ENCODE assay signal across 1 cellular context in genomic region chr19:23914402-23915286, GRCh38.
A peak's percentile ranks its signal among the peaks of the same experiment; 100 is the strongest.
TF ChIP-seq lines count a peak whose summit lies in the region.

ZNF726 (plus strand) TSS chr19:23914886; CDS start chr19:23914995, 109 bp downstream.

TF ChIP-seq in K562, 482 proteins besides CTCF, POLR2A, EP300 and RAD21 (continued from another document):
- no peak for TF ChIP-seq RFX7 (CRISPR knock-in tag; IDR thresholded peaks at IDR 0.05)
- TF ChIP-seq PHF20 (IDR thresholded peaks at IDR 0.05; ENCODE audit: partially characterized antibody) = peak; percentile 46
- TF ChIP-seq YBX1 (IDR thresholded peaks at IDR 0.05) = no peak
- TF ChIP-seq HNRNPUL1 (IDR thresholded peaks at IDR 0.05; ENCODE audit: low read length) = no peak
- no peak for TF ChIP-seq NFATC3 (IDR thresholded peaks at IDR 0.05)
- no peak for TF ChIP-seq ZBTB9 (CRISPR knock-in tag; IDR thresholded peaks at IDR 0.05)
- no peak for TF ChIP-seq ZNF583 (CRISPR knock-in tag; IDR thresholded peaks at IDR 0.05)
- TF ChIP-seq MYBL2 (IDR thresholded peaks at IDR 0.05; ENCODE audit: low read depth) = 0 out of 2 replicates have a peak, but pooled peaks have one; percentile 23
- TF ChIP-seq MYBL2 (CRISPR knock-in tag; IDR thresholded peaks at IDR 0.05; ENCODE audit: borderline replicate concordance) = no peak
- TF ChIP-seq ZNF507 (tag; conservative IDR thresholded peaks at IDR 0.05) = no peak
- no peak for TF ChIP-seq TSC22D4 (tag; IDR thresholded peaks at IDR 0.05)
- peak in 1 of 2 experiments; percentile 58 for TF ChIP-seq E2F6 (IDR thresholded peaks at IDR 0.05; ENCODE audit: borderline replicate concordance in 1 of 2, extremely low read depth in 1 of 2, insufficient read depth in 1 of 2, insufficient read length in 1 of 2, low read depth in 1 of 2, low read length in 1 of 2, poor library complexity in 1 of 2, severe bottlenecking in 1 of 2)
- no peak for TF ChIP-seq ZNF165 (CRISPR knock-in tag; IDR thresholded peaks at IDR 0.05; ENCODE audit: borderline replicate concordance)
- TF ChIP-seq CHD2 (IDR thresholded peaks at IDR 0.05; ENCODE audit: low read depth, low read length) = peak; percentile 36; the same call in 1 of the 2 replicates
- TF ChIP-seq POLR2G (IDR thresholded peaks at IDR 0.05; ENCODE audit: low read depth, low read length) = peak; percentile 92
- peak; percentile 71 for TF ChIP-seq POLR2B (IDR thresholded peaks at IDR 0.05; ENCODE audit: low read depth, partially characterized antibody)
- no peak for TF ChIP-seq ZFP36 (IDR thresholded peaks at IDR 0.05; ENCODE audit: low read depth, low read length, partially characterized antibody)
- no peak for TF ChIP-seq ZBTB8A (IDR thresholded peaks at IDR 0.05; ENCODE audit: partially characterized antibody)
- peak; percentile 36; the same call in 1 of the 2 replicates for TF ChIP-seq ARID4B (CRISPR knock-in tag; IDR thresholded peaks at IDR 0.05)
- TF ChIP-seq TAF1 (IDR thresholded peaks at IDR 0.05; ENCODE audit: control insufficient read depth, extremely low read depth, insufficient read depth, low read length, severe bottlenecking) = peak; percentile 76
- no peak for TF ChIP-seq CGGBP1 (CRISPR knock-in tag; IDR thresholded peaks at IDR 0.05)
- no peak for TF ChIP-seq NCOA6 (IDR thresholded peaks at IDR 0.05)
- peak in 1 of 2 experiments; percentile 91; a peak in 3 of 4 replicates for TF ChIP-seq HDAC1 (IDR thresholded peaks at IDR 0.05)
- 0 out of 4 replicates have a peak, but pooled peaks of 1 of the 2 experiments have one; percentile 44 for TF ChIP-seq SIN3A (IDR thresholded peaks at IDR 0.05; ENCODE audit: borderline replicate concordance in 2 of 2, control insufficient read depth in 1 of 2, low read depth in 2 of 2, low read length in 2 of 2)
- TF ChIP-seq CHAMP1 (IDR thresholded peaks at IDR 0.05) = peak; percentile 21; the same call in 1 of the 2 replicates
- TF ChIP-seq RUNX1 (IDR thresholded peaks at IDR 0.05; ENCODE audit: low read depth) = no peak
- TF ChIP-seq TEAD1 (CRISPR knock-in tag; IDR thresholded peaks at IDR 0.05) = no peak
- peak; percentile 36; the same call in 1 of the 2 replicates for TF ChIP-seq CBX1 (IDR thresholded peaks at IDR 0.05; ENCODE audit: low read depth)
- TF ChIP-seq CREB5 (CRISPR knock-in tag; IDR thresholded peaks at IDR 0.05) = no peak
- 0 out of 2 replicates have a peak, but pooled peaks have one; percentile 44 for TF ChIP-seq SIN3B (IDR thresholded peaks at IDR 0.05; ENCODE audit: low read depth)
- TF ChIP-seq VEZF1 (CRISPR knock-in tag; IDR thresholded peaks at IDR 0.05) = peak; percentile 54; the same call in 1 of the 2 replicates
- TF ChIP-seq MAZ (CRISPR knock-in tag; conservative IDR thresholded peaks at IDR 0.05 in 1 of 2, IDR thresholded peaks at IDR 0.05 in 1 of 2) = 0 out of 4 replicates have a peak, but pooled peaks of 1 of the 2 experiments have one; percentile 52
- TF ChIP-seq NFYB (IDR thresholded peaks at IDR 0.05; ENCODE audit: extremely low read depth, insufficient read length) = peak; percentile 83
- peak; percentile 77 for TF ChIP-seq GABPA (tag; conservative IDR thresholded peaks at IDR 0.05; ENCODE audit: low read depth)
- peak; percentile 83 for TF ChIP-seq PHF8 (IDR thresholded peaks at IDR 0.05; ENCODE audit: borderline replicate concordance, low read length)
- no peak for TF ChIP-seq HDGF (IDR thresholded peaks at IDR 0.05)
- TF ChIP-seq RBM25 (IDR thresholded peaks at IDR 0.05; ENCODE audit: low read depth, low read length, severe bottlenecking) = peak; percentile 78
- peak; percentile 36; the same call in 1 of the 2 replicates for TF ChIP-seq CREB3L1 (IDR thresholded peaks at IDR 0.05; ENCODE audit: borderline replicate concordance, low read depth)
- TF ChIP-seq KLF16 (IDR thresholded peaks at IDR 0.05) = no peak
